Comparison of ENCODE assay signal across 24 cellular contexts in the genomic region with DNA sequence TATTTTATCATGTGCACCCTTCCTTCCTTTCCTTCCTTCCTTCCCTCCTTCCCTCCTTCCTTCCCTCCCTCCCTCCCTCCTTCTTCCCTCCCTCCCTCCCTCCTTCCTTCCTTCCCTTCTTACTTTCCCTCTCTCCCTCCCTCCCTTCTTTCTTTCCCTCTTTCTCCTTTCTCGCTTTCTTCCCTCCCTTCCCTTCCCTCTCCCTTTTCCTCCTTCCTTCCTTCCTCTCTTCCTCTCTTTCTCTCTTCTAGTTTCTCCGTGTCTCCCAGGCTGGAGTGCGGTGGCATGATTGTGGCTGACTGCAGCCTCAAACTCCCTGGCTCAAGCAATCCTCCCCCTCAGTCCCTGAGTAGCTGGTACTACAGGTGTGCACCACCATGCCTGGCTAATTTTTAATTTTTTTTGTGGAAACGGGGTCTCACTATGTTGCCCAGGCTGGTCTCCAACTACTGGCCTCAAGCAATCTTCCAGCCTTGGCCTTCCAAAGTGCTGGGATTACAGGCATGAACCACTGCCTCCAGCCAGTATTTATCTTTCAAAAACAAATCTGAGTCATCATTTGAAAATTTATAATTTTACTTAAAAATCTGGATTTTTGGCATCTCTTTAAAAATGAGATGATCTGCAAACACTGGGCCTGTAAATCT. TPM values are rescaled to one million over a fixed set of nuclear protein-coding genes. Genes with fewer than 3 reads are reported as not detected.
DNase-seq lines count a peak whose midpoint lies in the region; TF ChIP-seq lines count a peak whose summit lies in the region.
"Had no signal": no experiment of that assay in that cellular context is flagged by ENCODE, and none has a peak within 500 bp of the region (broad histone marks: within the 10 kb centered on the region; RNA-seq: fewer than 3 reads in every experiment).

No MANE protein-coding gene starts in this region.

- DNase-seq in cardiac muscle cell (ENCODE audit: low read depth in 1 of 2, low spot score in 1 of 2) (peak in 1 of 2 donors; percentile 29), cardiac septum (ENCODE audit: low spot score) (no peak), adipocyte (ENCODE audit: low read depth) (no peak), osteoblast (ENCODE audit: insufficient read length, low spot score, missing footprints) (no peak), AG20443 (ENCODE audit: low spot score) (no peak), NOMO-1 treated with DMSO at 0.1 percent for 48 hours (lab: John Stamatoyannopoulos, UW; ENCODE audit: unreplicated experiment) (no peak)
- no peak for DNase-seq in activated T-helper 2 cell treated with anti-CD3 and anti-CD28 coated beads, Interferon-gamma antibody, Interleukin-2, Interleukin-4, amounts not matched to agents 10 μg/mL and 5 μg/mL and 100 μg/mL, durations not matched to agents 14 hours and 24 hours and 36 hours (ENCODE audit: low spot score)
- DNase-seq: activated CD8-positive, alpha-beta memory T cell treated with anti-CD3 and anti-CD28 coated beads, Interleukin-2, amount 50 U/mL, for 48 hours; activated naive CD4-positive, alpha-beta T cell treated with anti-CD3 and anti-CD28 coated beads for 36 hours; CD4-positive, CD25-positive, alpha-beta regulatory T cell; DMS 273 treated with DMSO at 0.1 percent for 48 hours; endodermal cell; NCI-H1092 treated with DMSO at 0.1 percent for 48 hours; NCI-H2029 treated with DMSO at 0.1 percent for 48 hours; NCI-H446; nucleus accumbens; spleen; stimulated activated CD4-positive, alpha-beta T cell treated with anti-CD3 and anti-CD28 coated beads, Interleukin-4, amount 100 ng/mL, for 1 hour had no signal

- H4K20me1 ChIP-seq in osteoblast (ENCODE audit: insufficient read depth, low read length) = peaks cover 13% of the 10 kb centered on the region

- H3K27me3 ChIP-seq in cardiac muscle cell (no peaks in the 10 kb centered on the region), adipocyte (replicated peaks; ENCODE audit: control insufficient read depth, insufficient read depth, low read length) (no peaks in the 10 kb centered on the region), osteoblast (ENCODE audit: insufficient read depth, low read length) (no peaks in the 10 kb centered on the region)
- H3K27me3 ChIP-seq: SJSA1, spleen had no signal

- H3K27ac ChIP-seq in cardiac muscle cell (peak overlapping the region; percentile 12), osteoblast (ENCODE audit: low read depth, low read length) (no peak overlapping the region)
- H3K27ac ChIP-seq: SJSA1, VCaP had no signal

- H3K36me3 ChIP-seq in cardiac muscle cell (no peaks in the 10 kb centered on the region), adipocyte (ENCODE audit: control insufficient read depth, insufficient read depth, low read length, severe bottlenecking) (peaks cover 48% of the 10 kb centered on the region), osteoblast (ENCODE audit: insufficient read depth, low read length) (peaks cover 21% of the 10 kb centered on the region)
- H3K36me3 ChIP-seq: SJSA1 had no signal

- H3K9me3 Mint-ChIP-seq in activated T-helper 2 cell treated with anti-CD3 and anti-CD28 coated beads, Interferon-gamma antibody, Interleukin-2, Interleukin-4, amounts not matched to agents 10 μg/mL and 5 μg/mL and 100 μg/mL, durations not matched to agents 14 hours and 24 hours and 36 hours = peaks cover 8% of the 10 kb centered on the region

- H3K36me3 Mint-ChIP-seq in activated T-helper 2 cell treated with anti-CD3 and anti-CD28 coated beads, Interferon-gamma antibody, Interleukin-2, Interleukin-4, amounts not matched to agents 10 μg/mL and 5 μg/mL and 100 μg/mL, durations not matched to agents 14 hours and 24 hours and 36 hours (ENCODE audit: low read depth) = peaks cover 37% of the 10 kb centered on the region

- no peak overlapping the region for H3K4me3 Mint-ChIP-seq in activated T-helper 2 cell treated with anti-CD3 and anti-CD28 coated beads, Interferon-gamma antibody, Interleukin-2, Interleukin-4, amounts not matched to agents 10 μg/mL and 5 μg/mL and 100 μg/mL, durations not matched to agents 14 hours and 24 hours and 36 hours (ENCODE audit: low read depth)
- H3K4me3 Mint-ChIP-seq: activated naive CD4-positive, alpha-beta T cell treated with anti-CD3 and anti-CD28 coated beads for 36 hours; CD4-positive, CD25-positive, alpha-beta regulatory T cell; endodermal cell; GM23338; memory B cell; stimulated activated naive CD8-positive, alpha-beta T cell treated with anti-CD3 and anti-CD28 coated beads, Interleukin-15, Interleukin-2, amounts not matched to agents 100 ng/mL and 50 ng/mL, for 24 hours had no signal

- TF ChIP-seq CTCF in cardiac muscle cell (IDR thresholded peaks at IDR 0.05; ENCODE audit: low read depth, low read length) (no peak), osteoblast (IDR thresholded peaks at IDR 0.05; ENCODE audit: extremely low read depth, low read depth, low read length) (no peak)

- intact Hi-C loops in cardiac septum (cut with DNase I) = no loop called here
- intact Hi-C loops in activated T-helper 2 cell treated with anti-CD3 and anti-CD28 coated beads, Interferon-gamma antibody, Interleukin-2, Interleukin-4, amounts not matched to agents 10 μg/mL and 5 μg/mL and 100 μg/mL, durations not matched to agents 14 hours and 24 hours and 36 hours (cut with micrococcal nuclease) = no loop called here

- H3K4me1 Mint-ChIP-seq in activated T-helper 2 cell treated with anti-CD3 and anti-CD28 coated beads, Interferon-gamma antibody, Interleukin-2, Interleukin-4, amounts not matched to agents 10 μg/mL and 5 μg/mL and 100 μg/mL, durations not matched to agents 14 hours and 24 hours and 36 hours (ENCODE audit: low read depth) = peaks cover 9% of the 10 kb centered on the region
- H3K4me1 Mint-ChIP-seq: endodermal cell had no signal

- H3K9ac ChIP-seq in adipocyte (ENCODE audit: low read length) = peak overlapping the region; percentile 67

- no peak overlapping the region for H3K4me3 ChIP-seq in cardiac muscle cell
- H3K4me3 ChIP-seq in adipocyte (ENCODE audit: low read length) = no peak overlapping the region
- H3K4me3 ChIP-seq in osteoblast (ENCODE audit: insufficient read depth, low read length) = no peak overlapping the region
- H3K4me3 ChIP-seq: GM23338, SJSA1, spleen had no signal

- no peak overlapping the region for H2AFZ ChIP-seq in osteoblast (ENCODE audit: low read length)
- H2AFZ ChIP-seq: GM23338 had no signal

- peaks cover 12% of the 10 kb centered on the region for H3K4me1 ChIP-seq in cardiac muscle cell (ENCODE audit: low read depth)
- H3K4me1 ChIP-seq in adipocyte (ENCODE audit: control insufficient read depth, insufficient read depth, low read length) = peaks cover 18% of the 10 kb centered on the region
- H3K4me1 ChIP-seq in osteoblast (ENCODE audit: insufficient read depth, low read length) = peaks cover 14% of the 10 kb centered on the region
- H3K4me1 ChIP-seq: SJSA1 had no signal

- H3K27ac Mint-ChIP-seq in activated T-helper 2 cell treated with anti-CD3 and anti-CD28 coated beads, Interferon-gamma antibody, Interleukin-2, Interleukin-4, amounts not matched to agents 10 μg/mL and 5 μg/mL and 100 μg/mL, durations not matched to agents 14 hours and 24 hours and 36 hours = no peak overlapping the region
- H3K27ac Mint-ChIP-seq: activated naive CD4-positive, alpha-beta T cell treated with anti-CD3 and anti-CD28 coated beads for 36 hours; endodermal cell; GM23338; memory B cell; stimulated activated naive CD8-positive, alpha-beta T cell treated with anti-CD3 and anti-CD28 coated beads, Interleukin-15, Interleukin-2, amounts not matched to agents 100 ng/mL and 50 ng/mL, for 24 hours had no signal

- no peaks in the 10 kb centered on the region for H3K9me3 ChIP-seq in cardiac muscle cell (ENCODE audit: low read depth)
- H3K9me3 ChIP-seq in adipocyte (ENCODE audit: control insufficient read depth, low read length) = no peaks in the 10 kb centered on the region
- H3K9me3 ChIP-seq in osteoblast (ENCODE audit: low read depth, low read length) = no peaks in the 10 kb centered on the region

- peak overlapping the region; percentile 42 for H3K4me2 ChIP-seq in osteoblast (ENCODE audit: insufficient read depth, low read length)
- H3K4me2 ChIP-seq: GM23338 had no signal

- H3K79me2 ChIP-seq in osteoblast (ENCODE audit: insufficient read depth, low read length) = peaks cover 8% of the 10 kb centered on the region

- H3K27me3 Mint-ChIP-seq in activated T-helper 2 cell treated with anti-CD3 and anti-CD28 coated beads, Interferon-gamma antibody, Interleukin-2, Interleukin-4, amounts not matched to agents 10 μg/mL and 5 μg/mL and 100 μg/mL, durations not matched to agents 14 hours and 24 hours and 36 hours (ENCODE audit: low read depth) = no peaks in the 10 kb centered on the region
- H3K27me3 Mint-ChIP-seq: CD4-positive, CD25-positive, alpha-beta regulatory T cell; memory B cell; stimulated activated naive CD8-positive, alpha-beta T cell treated with anti-CD3 and anti-CD28 coated beads, Interleukin-15, Interleukin-2, amounts not matched to agents 100 ng/mL and 50 ng/mL, for 24 hours had no signal

RNA-seq across cellular contexts. Expression of a gene that starts 7.8 kb away (rescaled TPM):
- total RNA-seq in cardiac muscle cell (18.4 and 32.4 TPM in 2 replicates), cardiac septum (10.5 TPM), osteoblast (63.7 and 67.5 TPM in 2 replicates)
- 12.2 and 14.3 TPM in 2 replicates for polyA plus RNA-seq in cardiac muscle cell
- 20.2 and 28.7 TPM in 2 replicates for total RNA-seq in activated T-helper 2 cell treated with anti-CD3 and anti-CD28 coated beads, Interferon-gamma antibody, Interleukin-2, Interleukin-4, amounts not matched to agents 10 μg/mL and 5 μg/mL and 100 μg/mL, durations not matched to agents 14 hours and 24 hours and 36 hours

RNA-seq across cellular contexts. Expression of a gene that starts 8.9 kb away (rescaled TPM):
- total RNA-seq in cardiac muscle cell (2.4 and 3.6 TPM in 2 replicates), cardiac septum (96.9 TPM), osteoblast (313 and 330 TPM in 2 replicates)
- 1.5 and 3.4 TPM in 2 replicates for polyA plus RNA-seq in cardiac muscle cell
- 1.5 and 2.5 TPM in 2 replicates for total RNA-seq in activated T-helper 2 cell treated with anti-CD3 and anti-CD28 coated beads, Interferon-gamma antibody, Interleukin-2, Interleukin-4, amounts not matched to agents 10 μg/mL and 5 μg/mL and 100 μg/mL, durations not matched to agents 14 hours and 24 hours and 36 hours

RNA-seq across cellular contexts. Expression of a gene that starts 27.5 kb away (rescaled TPM):
- total RNA-seq in cardiac muscle cell (0.95 and 8.9 TPM in 2 replicates), cardiac septum (0.62 TPM), osteoblast (not detected in 2 replicates)
- 1.5 and 4.1 TPM in 2 replicates for polyA plus RNA-seq in cardiac muscle cell
- total RNA-seq in activated T-helper 2 cell treated with anti-CD3 and anti-CD28 coated beads, Interferon-gamma antibody, Interleukin-2, Interleukin-4, amounts not matched to agents 10 μg/mL and 5 μg/mL and 100 μg/mL, durations not matched to agents 14 hours and 24 hours and 36 hours = 1.2 TPM in 1 of 2 replicates, not detected in the other
- total RNA-seq: CD4-positive, CD25-positive, alpha-beta regulatory T cell; fibroblast of lung; SJSA1 had no signal
- polyA plus RNA-seq: CD4-positive, CD25-positive, alpha-beta regulatory T cell; fibroblast of lung had no signal

RNA-seq across cellular contexts. Expression of a gene that starts 29.0 kb away (rescaled TPM):
- total RNA-seq in cardiac muscle cell (32.0 and 35.5 TPM in 2 replicates), cardiac septum (5.7 TPM), osteoblast (6.2 and 7.6 TPM in 2 replicates)
- 14.0 and 27.2 TPM in 2 replicates for polyA plus RNA-seq in cardiac muscle cell
- 57.8 and 60.7 TPM in 2 replicates for total RNA-seq in activated T-helper 2 cell treated with anti-CD3 and anti-CD28 coated beads, Interferon-gamma antibody, Interleukin-2, Interleukin-4, amounts not matched to agents 10 μg/mL and 5 μg/mL and 100 μg/mL, durations not matched to agents 14 hours and 24 hours and 36 hours

RNA-seq across cellular contexts. Expression of a gene that starts 40.7 kb away (rescaled TPM):
- total RNA-seq in cardiac muscle cell (3.0 and 5.0 TPM in 2 replicates), cardiac septum (69.0 TPM), osteoblast (443 and 478 TPM in 2 replicates)
- 7.3 and 9.3 TPM in 2 replicates for polyA plus RNA-seq in cardiac muscle cell
- 2.5 and 2.6 TPM in 2 replicates for total RNA-seq in activated T-helper 2 cell treated with anti-CD3 and anti-CD28 coated beads, Interferon-gamma antibody, Interleukin-2, Interleukin-4, amounts not matched to agents 10 μg/mL and 5 μg/mL and 100 μg/mL, durations not matched to agents 14 hours and 24 hours and 36 hours
- polyA plus RNA-seq: CD4-positive, CD25-positive, alpha-beta regulatory T cell had no signal

Comparison
In these comparisons a context has a peak if more than half of its experiments do, and no peak if none do; other contexts are left out.
1. RNA of a gene that starts 8.9 kb away (total RNA-seq): 313 to 330 TPM in osteoblast and 96.9 TPM in cardiac septum (single experiment); 1.5 to 2.5 TPM in activated T-helper 2 cell treated with anti-CD3 and anti-CD28 coated beads, Interferon-gamma antibody, Interleukin-2, Interleukin-4, amounts not matched to agents 10 μg/mL and 5 μg/mL and 100 μg/mL, durations not matched to agents 14 hours and 24 hours and 36 hours and 2.4 to 3.6 TPM in cardiac muscle cell; every median in the first group is over 10 times any median in the second.